ENCODE assay signal across 9 cellular contexts in the genomic region with DNA sequence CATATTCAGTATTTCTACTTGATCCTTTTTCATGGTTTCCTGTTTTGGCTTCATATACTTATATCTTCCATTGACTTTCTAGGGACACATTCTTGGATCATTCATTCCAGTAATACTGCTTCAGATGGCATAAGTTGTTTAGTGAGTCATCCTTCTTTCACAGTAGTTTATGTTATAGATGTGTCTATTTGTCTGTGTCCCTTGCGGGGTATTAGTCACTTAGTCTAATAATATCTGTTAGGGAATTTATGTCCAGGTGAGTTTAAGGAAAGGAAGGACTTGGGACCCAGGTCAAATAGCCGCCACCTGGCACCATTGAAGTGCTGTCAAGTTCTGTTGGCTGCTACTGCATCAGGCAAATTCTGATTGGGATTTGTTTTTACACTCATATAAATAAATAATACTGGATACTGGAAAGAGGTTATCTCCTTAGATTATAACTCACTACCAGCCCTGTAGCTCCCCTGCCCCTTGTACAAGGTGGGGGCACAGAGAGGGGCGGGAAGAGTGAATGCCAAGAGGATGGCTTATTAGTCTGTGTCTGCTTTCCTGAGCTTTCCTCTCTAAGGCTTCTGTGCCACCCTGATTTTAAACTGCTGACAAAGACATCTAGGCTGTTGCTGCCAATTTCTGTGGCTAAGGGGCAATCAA.
DNase-seq lines count a peak whose midpoint lies in the region; ATAC-seq and TF ChIP-seq lines count a peak whose summit lies in the region.
"Had no signal": no experiment of that assay in that cellular context is flagged by ENCODE, and none has a peak within 500 bp of the region (broad histone marks: within the 10 kb centered on the region; RNA-seq: fewer than 3 reads in every experiment).

No MANE protein-coding gene starts in this region.

- H3K4me3 Mint-ChIP-seq in activated T-cell treated with anti-CD3 and anti-CD28 coated beads, Interleukin-2, amount 50 U/mL, for 24 hours = no peak overlapping the region
- no peak overlapping the region for H3K4me3 Mint-ChIP-seq in stimulated activated memory B cell treated with anti-CD40 and anti-IgM and Interleukin-4, amounts not matched to agents 10 μg/mL and 1 μg/mL and 100 μg/mL, for 72 hours

- no peaks in the 10 kb centered on the region for H3K27me3 Mint-ChIP-seq in activated T-cell treated with anti-CD3 and anti-CD28 coated beads, Interleukin-2, amount 50 U/mL, for 24 hours
- H3K27me3 Mint-ChIP-seq in stimulated activated memory B cell treated with anti-CD40 and anti-IgM and Interleukin-4, amounts not matched to agents 10 μg/mL and 1 μg/mL and 100 μg/mL, for 72 hours = no peaks in the 10 kb centered on the region

- CTCF ChIA-PET in RWPE1 (lab: Yijun Ruan, JAX) (no interaction called here), HEK293T (lab: Yijun Ruan, JAX) (no interaction called here)

- no peak overlapping the region for H3K27ac ChIP-seq in RWPE1

- ATAC-seq in stimulated activated memory B cell treated with anti-CD40 and anti-IgM and Interleukin-4, amounts not matched to agents 10 μg/mL and 1 μg/mL and 100 μg/mL, for 72 hours = no peak
- no peak for ATAC-seq in GM21825 (IDR thresholded peaks at IDR 0.05; ENCODE audit: unreplicated experiment)
- ATAC-seq in HG03135 (IDR thresholded peaks at IDR 0.05; ENCODE audit: unreplicated experiment) = no peak

- H3K27ac Mint-ChIP-seq in activated T-cell treated with anti-CD3 and anti-CD28 coated beads, Interleukin-2, amount 50 U/mL, for 24 hours = peak overlapping the region; percentile 86
- peak overlapping the region; percentile 31 for H3K27ac Mint-ChIP-seq in stimulated activated memory B cell treated with anti-CD40 and anti-IgM and Interleukin-4, amounts not matched to agents 10 μg/mL and 1 μg/mL and 100 μg/mL, for 72 hours

- H3K4me1 Mint-ChIP-seq in activated T-cell treated with anti-CD3 and anti-CD28 coated beads, Interleukin-2, amount 50 U/mL, for 24 hours (ENCODE audit: low read depth) = peaks cover 76% of the 10 kb centered on the region
- H3K4me1 Mint-ChIP-seq in stimulated activated memory B cell treated with anti-CD40 and anti-IgM and Interleukin-4, amounts not matched to agents 10 μg/mL and 1 μg/mL and 100 μg/mL, for 72 hours = peaks cover 70% of the 10 kb centered on the region

- H3K36me3 Mint-ChIP-seq in activated T-cell treated with anti-CD3 and anti-CD28 coated beads, Interleukin-2, amount 50 U/mL, for 24 hours (ENCODE audit: low read depth) = peaks cover 80% of the 10 kb centered on the region
- H3K36me3 Mint-ChIP-seq in stimulated activated memory B cell treated with anti-CD40 and anti-IgM and Interleukin-4, amounts not matched to agents 10 μg/mL and 1 μg/mL and 100 μg/mL, for 72 hours = peaks cover 37% of the 10 kb centered on the region

- no peaks in the 10 kb centered on the region for H3K9me3 Mint-ChIP-seq in activated T-cell treated with anti-CD3 and anti-CD28 coated beads, Interleukin-2, amount 50 U/mL, for 24 hours
- no peaks in the 10 kb centered on the region for H3K9me3 Mint-ChIP-seq in stimulated activated memory B cell treated with anti-CD40 and anti-IgM and Interleukin-4, amounts not matched to agents 10 μg/mL and 1 μg/mL and 100 μg/mL, for 72 hours

- no peak for DNase-seq in activated T-cell treated with anti-CD3 and anti-CD28 coated beads, Interleukin-2, amount 50 U/mL, for 24 hours
- no peak for DNase-seq in activated T-cell treated with anti-CD3 and anti-CD28 coated beads, Interleukin-2, amount 50 U/mL, for 1 hour
- DNase-seq in RWPE1 (ENCODE audit: low spot score) (peak; percentile 82), fibroblast of gingiva (ENCODE audit: low read depth) (peak; percentile 34), HEK293T (ENCODE audit: extremely low spot score) (no peak)
- DNase-seq: NCI-H187 treated with DMSO at 0.1 percent for 48 hours had no signal

- POLR2A ChIA-PET in RWPE1 (lab: Yijun Ruan, JAX; ENCODE audit: low non-redundant PET) = no interaction called here
- POLR2A ChIA-PET in HEK293T (lab: Yijun Ruan, JAX) = no interaction called here

- TF ChIP-seq CTCF in RWPE1 (conservative IDR thresholded peaks at IDR 0.05; ENCODE audit: low read depth) = no peak

TF ChIP-seq in HEK293T, 16 proteins besides CTCF, POLR2A, EP300 and RAD21:
- TF ChIP-seq ELF4 (IDR thresholded peaks at IDR 0.05) (no peak), NFRKB (IDR thresholded peaks at IDR 0.05) (no peak), LEF1 (IDR thresholded peaks at IDR 0.05; ENCODE audit: borderline replicate concordance) (no peak), L3MBTL2 (conservative IDR thresholded peaks at IDR 0.05) (no peak), BHLHE40 (IDR thresholded peaks at IDR 0.05; ENCODE audit: borderline replicate concordance) (no peak), SP1 (IDR thresholded peaks at IDR 0.05) (no peak), HDGF (IDR thresholded peaks at IDR 0.05; ENCODE audit: borderline replicate concordance) (no peak), FOXM1 (IDR thresholded peaks at IDR 0.05; ENCODE audit: borderline replicate concordance) (no peak), ZNF384 (IDR thresholded peaks at IDR 0.05) (no peak), CTBP1 (IDR thresholded peaks at IDR 0.05; ENCODE audit: borderline replicate concordance) (no peak), SUZ12 (IDR thresholded peaks at IDR 0.05) (no peak), FOXK2 (IDR thresholded peaks at IDR 0.05) (no peak), TARDBP (IDR thresholded peaks at IDR 0.05) (no peak), FOXA1 (IDR thresholded peaks at IDR 0.05) (no peak), ARNT (IDR thresholded peaks at IDR 0.05) (no peak)
- TF ChIP-seq, protein P1, sequence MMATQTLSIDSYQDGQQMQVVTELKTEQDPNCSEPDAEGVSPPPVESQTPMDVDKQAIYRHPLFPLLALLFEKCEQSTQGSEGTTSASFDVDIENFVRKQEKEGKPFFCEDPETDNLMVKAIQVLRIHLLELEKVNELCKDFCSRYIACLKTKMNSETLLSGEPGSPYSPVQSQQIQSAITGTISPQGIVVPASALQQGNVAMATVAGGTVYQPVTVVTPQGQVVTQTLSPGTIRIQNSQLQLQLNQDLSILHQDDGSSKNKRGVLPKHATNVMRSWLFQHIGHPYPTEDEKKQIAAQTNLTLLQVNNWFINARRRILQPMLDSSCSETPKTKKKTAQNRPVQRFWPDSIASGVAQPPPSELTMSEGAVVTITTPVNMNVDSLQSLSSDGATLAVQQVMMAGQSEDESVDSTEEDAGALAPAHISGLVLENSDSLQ (IDR thresholded peaks at IDR 0.05) = no peak
TF ChIP-seq in HEK293T: peak in this region for 0.

Comparison
In these comparisons a context has a peak if more than half of its experiments do, and no peak if none do; other contexts are left out.
1. DNase-seq: peak in RWPE1 (single experiment) and fibroblast of gingiva (single experiment); none in activated T-cell treated with anti-CD3 and anti-CD28 coated beads, Interleukin-2, amount 50 U/mL, for 24 hours (single experiment), activated T-cell treated with anti-CD3 and anti-CD28 coated beads, Interleukin-2, amount 50 U/mL, for 1 hour (single experiment) and HEK293T (single experiment).